1 cellular context compared by ENCODE assay signal in the genomic region with DNA sequence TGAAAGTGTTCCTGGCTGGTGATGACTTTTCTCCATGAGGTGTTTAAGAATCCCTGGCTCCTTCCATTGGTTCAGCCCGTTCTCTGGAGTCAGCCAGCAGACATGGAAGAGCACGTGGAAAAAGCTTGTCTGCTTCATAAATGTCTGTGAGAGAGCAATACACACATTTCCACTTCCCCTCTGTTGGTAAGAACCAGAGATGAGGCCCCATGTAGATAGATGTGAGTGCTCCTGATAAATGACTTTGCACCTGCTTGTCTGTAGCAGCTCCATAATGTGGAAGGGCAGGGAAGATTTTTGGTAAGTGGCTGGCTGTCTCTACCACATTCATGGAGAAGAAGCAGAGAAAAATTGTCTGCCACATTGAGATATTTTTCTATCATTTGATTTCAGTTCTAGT.
TF ChIP-seq lines count a peak whose summit lies in the region.

No MANE protein-coding gene starts in this region.

TF ChIP-seq in K562, 482 proteins besides CTCF, POLR2A, EP300 and RAD21 (continued from another document):
- TF ChIP-seq MGA (IDR thresholded peaks at IDR 0.05) = 0 out of 2 replicates have a peak, but pooled peaks have one; percentile 24
- peak; percentile 56 for TF ChIP-seq CBFA2T3 (IDR thresholded peaks at IDR 0.05)
- TF ChIP-seq ELF1 (tag; IDR thresholded peaks at IDR 0.05) = no peak
- no peak for TF ChIP-seq MAZ (CRISPR knock-in tag; conservative IDR thresholded peaks at IDR 0.05 in 1 of 2, IDR thresholded peaks at IDR 0.05 in 1 of 2)
- TF ChIP-seq RCOR1 (IDR thresholded peaks at IDR 0.05; ENCODE audit: borderline replicate concordance in 1 of 2, low read depth in 2 of 2, low read length in 2 of 2) = peak in 1 of 2 experiments; percentile 50; a peak in 1 of 4 replicates
- TF ChIP-seq SUPT5H (IDR thresholded peaks at IDR 0.05) = no peak
- peak; percentile 26; the same call in 1 of the 2 replicates for TF ChIP-seq CBFA2T2 (conservative IDR thresholded peaks at IDR 0.05)
- TF ChIP-seq, protein P1, sequence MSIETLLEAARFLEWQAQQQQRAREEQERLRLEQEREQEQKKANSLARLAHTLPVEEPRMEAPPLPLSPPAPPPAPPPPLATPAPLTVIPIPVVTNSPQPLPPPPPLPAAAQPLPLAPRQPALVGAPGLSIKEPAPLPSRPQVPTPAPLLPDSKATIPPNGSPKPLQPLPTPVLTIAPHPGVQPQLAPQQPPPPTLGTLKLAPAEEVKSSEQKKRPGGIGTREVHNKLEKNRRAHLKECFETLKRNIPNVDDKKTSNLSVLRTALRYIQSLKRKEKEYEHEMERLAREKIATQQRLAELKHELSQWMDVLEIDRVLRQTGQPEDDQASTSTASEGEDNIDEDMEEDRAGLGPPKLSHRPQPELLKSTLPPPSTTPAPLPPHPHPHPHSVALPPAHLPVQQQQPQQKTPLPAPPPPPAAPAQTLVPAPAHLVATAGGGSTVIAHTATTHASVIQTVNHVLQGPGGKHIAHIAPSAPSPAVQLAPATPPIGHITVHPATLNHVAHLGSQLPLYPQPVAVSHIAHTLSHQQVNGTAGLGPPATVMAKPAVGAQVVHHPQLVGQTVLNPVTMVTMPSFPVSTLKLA (conservative IDR thresholded peaks at IDR 0.05) = peak in 1 of 2 experiments; percentile 23; a peak in 1 of 4 replicates
- peak; percentile 27; the same call in 1 of the 2 replicates for TF ChIP-seq NCOR1 (IDR thresholded peaks at IDR 0.05)
- peak; percentile 62 for TF ChIP-seq ARID1B (IDR thresholded peaks at IDR 0.05)
- TF ChIP-seq, protein P2, sequence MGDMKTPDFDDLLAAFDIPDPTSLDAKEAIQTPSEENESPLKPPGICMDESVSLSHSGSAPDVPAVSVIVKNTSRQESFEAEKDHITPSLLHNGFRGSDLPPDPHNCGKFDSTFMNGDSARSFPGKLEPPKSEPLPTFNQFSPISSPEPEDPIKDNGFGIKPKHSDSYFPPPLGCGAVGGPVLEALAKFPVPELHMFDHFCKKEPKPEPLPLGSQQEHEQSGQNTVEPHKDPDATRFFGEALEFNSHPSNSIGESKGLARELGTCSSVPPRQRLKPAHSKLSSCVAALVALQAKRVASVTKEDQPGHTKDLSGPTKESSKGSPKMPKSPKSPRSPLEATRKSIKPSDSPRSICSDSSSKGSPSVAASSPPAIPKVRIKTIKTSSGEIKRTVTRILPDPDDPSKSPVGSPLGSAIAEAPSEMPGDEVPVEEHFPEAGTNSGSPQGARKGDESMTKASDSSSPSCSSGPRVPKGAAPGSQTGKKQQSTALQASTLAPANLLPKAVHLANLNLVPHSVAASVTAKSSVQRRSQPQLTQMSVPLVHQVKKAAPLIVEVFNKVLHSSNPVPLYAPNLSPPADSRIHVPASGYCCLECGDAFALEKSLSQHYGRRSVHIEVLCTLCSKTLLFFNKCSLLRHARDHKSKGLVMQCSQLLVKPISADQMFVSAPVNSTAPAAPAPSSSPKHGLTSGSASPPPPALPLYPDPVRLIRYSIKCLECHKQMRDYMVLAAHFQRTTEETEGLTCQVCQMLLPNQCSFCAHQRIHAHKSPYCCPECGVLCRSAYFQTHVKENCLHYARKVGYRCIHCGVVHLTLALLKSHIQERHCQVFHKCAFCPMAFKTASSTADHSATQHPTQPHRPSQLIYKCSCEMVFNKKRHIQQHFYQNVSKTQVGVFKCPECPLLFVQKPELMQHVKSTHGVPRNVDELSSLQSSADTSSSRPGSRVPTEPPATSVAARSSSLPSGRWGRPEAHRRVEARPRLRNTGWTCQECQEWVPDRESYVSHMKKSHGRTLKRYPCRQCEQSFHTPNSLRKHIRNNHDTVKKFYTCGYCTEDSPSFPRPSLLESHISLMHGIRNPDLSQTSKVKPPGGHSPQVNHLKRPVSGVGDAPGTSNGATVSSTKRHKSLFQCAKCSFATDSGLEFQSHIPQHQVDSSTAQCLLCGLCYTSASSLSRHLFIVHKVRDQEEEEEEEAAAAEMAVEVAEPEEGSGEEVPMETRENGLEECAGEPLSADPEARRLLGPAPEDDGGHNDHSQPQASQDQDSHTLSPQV (IDR thresholded peaks at IDR 0.05) = peak; percentile 72
- peak; percentile 75; the same call in 1 of the 2 replicates for TF ChIP-seq SPI1 (IDR thresholded peaks at IDR 0.05; ENCODE audit: borderline replicate concordance, low read depth, low read length)
- TF ChIP-seq, protein P3, sequence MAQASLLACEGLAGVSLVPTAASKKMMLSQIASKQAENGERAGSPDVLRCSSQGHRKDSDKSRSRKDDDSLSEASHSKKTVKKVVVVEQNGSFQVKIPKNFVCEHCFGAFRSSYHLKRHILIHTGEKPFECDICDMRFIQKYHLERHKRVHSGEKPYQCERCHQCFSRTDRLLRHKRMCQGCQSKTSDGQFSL (CRISPR knock-in tag; IDR thresholded peaks at IDR 0.05) = no peak
- TF ChIP-seq, protein P3 (tag; IDR thresholded peaks at IDR 0.05) = no peak
- TF ChIP-seq ZNF586 (CRISPR knock-in tag; conservative IDR thresholded peaks at IDR 0.05) = no peak
- TF ChIP-seq NFE2 (IDR thresholded peaks at IDR 0.05; ENCODE audit: low read depth) = peak; percentile 50
TF ChIP-seq in K562: peak in this region for 10.
